Comparison of ENCODE assay signal across 27 cellular contexts in genomic region chr1:108801101-108801500, GRCh38. TPM values are rescaled to one million over a fixed set of nuclear protein-coding genes. Genes with fewer than 3 reads are reported as not detected.
A peak's percentile ranks its signal among the peaks of the same experiment; 100 is the strongest.
DNase-seq lines count a peak whose midpoint lies in the region; ATAC-seq, FAIRE-seq and TF ChIP-seq lines count a peak whose summit lies in the region.
"Had no signal": no experiment of that assay in that cellular context is flagged by ENCODE, and none has a peak within 500 bp of the region (broad histone marks: within the 10 kb centered on the region; RNA-seq: fewer than 3 reads in every experiment).

No MANE protein-coding gene starts in this region.

- no peak for ATAC-seq in HepG2
- ATAC-seq in right lobe of liver, result no peak
- no peak for ATAC-seq in GM21360 (IDR thresholded peaks at IDR 0.05; ENCODE audit: unreplicated experiment)
- ATAC-seq: esophagus mucosa, T-cell had no signal

- H3K4me2 ChIP-seq in HepG2 (ENCODE audit: low read depth, low read length) (no peak overlapping the region), astrocyte (ENCODE audit: low read length) (peak overlapping the region; percentile 29)

- TF ChIP-seq CTCF in HepG2 (CRISPR knock-in tag; IDR thresholded peaks at IDR 0.05) (no peak), right lobe of liver (IDR thresholded peaks at IDR 0.05) (no peak), astrocyte (IDR thresholded peaks at IDR 0.05; ENCODE audit: insufficient read depth, low read depth, low read length) (no peak), fibroblast of villous mesenchyme (IDR thresholded peaks at IDR 0.05; ENCODE audit: insufficient read depth, low read depth, low read length) (no peak)

- TF ChIP-seq POLR2A in HepG2 (IDR thresholded peaks at IDR 0.05; ENCODE audit: insufficient read depth in 1 of 2, low read depth in 2 of 2, low read length in 2 of 2) (no peak), right lobe of liver (IDR thresholded peaks at IDR 0.05) (no peak), erythroblast (IDR thresholded peaks at IDR 0.05; ENCODE audit: low read length) (no peak)

- no peak overlapping the region for H3K27ac ChIP-seq in HepG2 (ENCODE audit: extremely low read length, insufficient read depth, low read length)
- H3K27ac ChIP-seq in right lobe of liver, result no peak overlapping the region
- H3K27ac ChIP-seq in astrocyte (ENCODE audit: low read depth, low read length), result no peak overlapping the region

- peaks cover 13% of the 10 kb centered on the region for H3K4me1 Mint-ChIP-seq in astrocyte (ENCODE audit: low read depth, unreplicated experiment)
- H3K4me1 Mint-ChIP-seq: CD4-positive, alpha-beta memory T cell; neural crest cell had no signal

- H3K27ac Mint-ChIP-seq in astrocyte (ENCODE audit: unreplicated experiment), result no peak overlapping the region
- H3K27ac Mint-ChIP-seq: type B pancreatic cell had no signal

- TF ChIP-seq EP300 in HepG2 (IDR thresholded peaks at IDR 0.05; ENCODE audit: low read depth in 2 of 2, low read length in 2 of 2) (no peak), HepG2 (CRISPR knock-in tag; IDR thresholded peaks at IDR 0.05; ENCODE audit: borderline replicate concordance) (no peak)

- H3K4me1 ChIP-seq in HepG2 (ENCODE audit: insufficient read depth, low read length), result peaks cover 18% of the 10 kb centered on the region
- H3K4me1 ChIP-seq in right lobe of liver, result no peaks in the 10 kb centered on the region
- peaks cover 8% of the 10 kb centered on the region for H3K4me1 ChIP-seq in astrocyte (ENCODE audit: insufficient read depth, low read length)

- no peaks in the 10 kb centered on the region for H3K36me3 Mint-ChIP-seq in astrocyte (ENCODE audit: low read depth, unreplicated experiment)

- H2AFZ ChIP-seq in HepG2 (ENCODE audit: low read length), result no peak overlapping the region
- H2AFZ ChIP-seq in astrocyte (ENCODE audit: low read depth, low read length), result no peak overlapping the region

- CTCF ChIA-PET in HepG2 (lab: Yijun Ruan, JAX; ENCODE audit: low intra/inter-chr PET ratio, low total read pairs), result no interaction called here

- H3K4me3 Mint-ChIP-seq in astrocyte (ENCODE audit: unreplicated experiment), result no peak overlapping the region
- H3K4me3 Mint-ChIP-seq: CD4-positive, alpha-beta memory T cell; neural crest cell; T-cell; type B pancreatic cell had no signal

- DNase-seq in HepG2 (ENCODE audit: low spot score) (no peak), right lobe of liver (no peak), astrocyte (ENCODE audit: low read depth) (peak; percentile 27), fibroblast of villous mesenchyme (ENCODE audit: low read depth) (peak; percentile 27), erythroblast (lab: John Stamatoyannopoulos, UW) (no peak), UCSD-AML1 (lab: John Stamatoyannopoulos, UW; ENCODE audit: unreplicated experiment) (no peak), NCI-H2171 treated with DMSO at 0.1 percent for 48 hours (lab: John Stamatoyannopoulos, UW) (no peak)
- DNase-seq: ACHN; activated effector memory CD4-positive, alpha-beta T cell treated with anti-CD3 and anti-CD28 coated beads, Interleukin-2, amount 50 U/mL, for 16 hours; aorta; CD4-positive, alpha-beta memory T cell; cortex of kidney; DND-41; hippocampal formation; kidney glomerular epithelial cell; mesendoderm; MM.1S; NCI-H187 treated with DMSO at 0.1 percent for 48 hours; NCI-H446 treated with DMSO at 0.1 percent for 48 hours; retina; stimulated activated naive CD4-positive, alpha-beta T cell treated with Interleukin-2 at 50 U/mL for 16 hours; T-cell had no signal

- TF ChIP-seq RAD21 in HepG2 (CRISPR knock-in tag; IDR thresholded peaks at IDR 0.05), result no peak

- H3K9me3 Mint-ChIP-seq in astrocyte (ENCODE audit: unreplicated experiment), result no peaks in the 10 kb centered on the region
- H3K9me3 Mint-ChIP-seq: CD4-positive, alpha-beta memory T cell; neural crest cell; T-cell; type B pancreatic cell had no signal

- no TSS peak for BruUV-seq in HepG2 (replicated peaks; lab: Mats Ljungman, UMichigan)

- FAIRE-seq in HepG2 (lab: Jason Lieb, UNC), result no peak
- no peak for FAIRE-seq in astrocyte (lab: Jason Lieb, UNC)

- H3K27me3 ChIP-seq in HepG2 (ENCODE audit: control insufficient read depth in 1 of 2, insufficient read depth in 2 of 2, low read length in 2 of 2) (no peaks in the 10 kb centered on the region), right lobe of liver (no peaks in the 10 kb centered on the region), astrocyte (ENCODE audit: insufficient read depth, low read length) (no peaks in the 10 kb centered on the region)

- intact Hi-C loops in HepG2 (cut with micrococcal nuclease; ENCODE audit: unreplicated experiment), result no loop called here
- intact Hi-C loops in right lobe of liver (cut with DNase I), result no loop called here

- H3K9ac ChIP-seq in HepG2 (ENCODE audit: insufficient read depth, low read depth, low read length), result no peak overlapping the region
- no peak overlapping the region for H3K9ac ChIP-seq in astrocyte (ENCODE audit: low read length)

- H3K79me2 ChIP-seq in HepG2 (ENCODE audit: insufficient read depth, low read length) (no peaks in the 10 kb centered on the region), astrocyte (ENCODE audit: insufficient read depth, low read length) (no peaks in the 10 kb centered on the region)

- H4K20me1 ChIP-seq in HepG2 (ENCODE audit: insufficient read depth, low read length) (no peaks in the 10 kb centered on the region), astrocyte (ENCODE audit: insufficient read depth, low read length) (no peaks in the 10 kb centered on the region)

- H3K9me3 ChIP-seq in HepG2 (ENCODE audit: low read length) (no peaks in the 10 kb centered on the region), right lobe of liver (no peaks in the 10 kb centered on the region), astrocyte (ENCODE audit: insufficient read depth, low read depth, low read length) (no peaks in the 10 kb centered on the region)

- no peaks in the 10 kb centered on the region for H3K27me3 Mint-ChIP-seq in astrocyte (ENCODE audit: low read depth, unreplicated experiment)
- H3K27me3 Mint-ChIP-seq: CD4-positive, alpha-beta memory T cell; T-cell; type B pancreatic cell had no signal

- H3K4me3 ChIP-seq in HepG2 (replicated peaks in 1 of 3; ENCODE audit: insufficient read depth in 1 of 3, low read depth in 2 of 3, low read length in 3 of 3) (no peak overlapping the region), right lobe of liver (no peak overlapping the region), astrocyte (ENCODE audit: insufficient read depth, low read depth, low read length) (no peak overlapping the region), fibroblast of villous mesenchyme (ENCODE audit: low read depth, low read length) (no peak overlapping the region)

- POLR2A ChIA-PET in HepG2 (lab: Yijun Ruan, JAX), result no interaction called here

- peaks cover 4 to 19% of the 10 kb centered on the region in 2 experiments; a peak in 3 of 5 replicates for H3K36me3 ChIP-seq in HepG2 (replicated peaks in 1 of 2; ENCODE audit: control insufficient read depth in 1 of 2, insufficient read depth in 2 of 2, low read length in 2 of 2)
- peaks cover 3 to 37% (median 5%) of the 10 kb centered on the region in 4 donors for H3K36me3 ChIP-seq in right lobe of liver
- peaks cover 28% of the 10 kb centered on the region for H3K36me3 ChIP-seq in astrocyte (ENCODE audit: insufficient read depth, low read length)

- in situ Hi-C loops in HepG2 (cut with HindIII; ENCODE audit: extremely low pct_ligation_motif_present, low pct_unique_long_range_greater_than_20kb), result no loop called here

RNA-seq across cellular contexts. Expression of gene STXBP3, which starts 54.6 kb away (rescaled TPM):
- total RNA-seq in HepG2 (2016; rRNA removed; fragmentation: Illumina TruSeq; extraction: Trizol), result 20.8 and 31.6 TPM in 2 replicates
- total RNA-seq in HepG2 (2016; cell fraction: cytosol; rRNA removed; fragmentation: Illumina TruSeq; extraction: Trizol; ENCODE audit: low read depth), result 2.4 and 2.8 TPM in 2 replicates
- total RNA-seq in HepG2 (2016; cell fraction: insoluble cytoplasmic fraction; rRNA removed; fragmentation: Illumina TruSeq; extraction: Trizol), result 24.7 and 30.2 TPM in 2 replicates
- 4.7 and 7.3 TPM in 2 replicates for total RNA-seq in HepG2 (2016; cell fraction: membrane; rRNA removed; fragmentation: Illumina TruSeq; extraction: Trizol)
- total RNA-seq in HepG2 (2016; cell fraction: nucleus; rRNA removed; fragmentation: Illumina TruSeq; extraction: Trizol), result 25.5 and 31.7 TPM in 2 replicates
- polyA plus RNA-seq in HepG2 (2011; rRNA removed), result 11.2 and 13.0 TPM in 2 replicates
- 3.6 and 7.5 TPM in 2 replicates for polyA plus RNA-seq in HepG2 (2011; cell fraction: cytosol; rRNA removed)
- 5.4 and 9.0 TPM in 2 replicates for polyA plus RNA-seq in HepG2 (2011; cell fraction: nucleus; rRNA removed)
- polyA plus RNA-seq in HepG2 (2012), result 18.2 and 24.4 TPM in 2 replicates
- polyA plus RNA-seq in HepG2 (2016; cell fraction: cytosol; fragmentation: Illumina TruSeq; extraction: Trizol; ENCODE audit: low read depth), result 0.51 and 0.74 TPM in 2 replicates
- 26.4 and 31.6 TPM in 2 replicates for polyA plus RNA-seq in HepG2 (2016; cell fraction: insoluble cytoplasmic fraction; fragmentation: Illumina TruSeq; extraction: Trizol; ENCODE audit: low read depth)
- 1.9 and 2.1 TPM in 2 replicates for polyA plus RNA-seq in HepG2 (2016; cell fraction: membrane; fragmentation: Illumina TruSeq; extraction: Trizol; ENCODE audit: low read depth)
- polyA plus RNA-seq in HepG2 (2016; cell fraction: nucleus; fragmentation: Illumina TruSeq; extraction: Trizol; ENCODE audit: insufficient read depth, low read depth), result 30.6 and 30.8 TPM in 2 replicates
- 4.5 and 11.2 TPM in 2 replicates for polyA minus RNA-seq in HepG2 (2011; rRNA and poly(A)+ RNA removed; ENCODE audit: low replicate concordance)
- polyA minus RNA-seq in HepG2 (2011; cell fraction: cytosol; rRNA and poly(A)+ RNA removed), result 10.1 and 13.0 TPM in 2 replicates
- polyA minus RNA-seq in HepG2 (2011; cell fraction: nucleus; rRNA and poly(A)+ RNA removed), result 53.0 and 78.4 TPM in 2 replicates
- 10 to 100 TPM; 15.3 to 32.2 (median 22.3) TPM for total RNA-seq in right lobe of liver
- 38.9 and 48.5 TPM in 2 replicates for total RNA-seq in astrocyte
- 39.9 and 79.5 TPM in 2 replicates for total RNA-seq in fibroblast of villous mesenchyme

RNA-seq across cellular contexts. Expression of gene AKNAD1, which starts 55.8 kb away (rescaled TPM):
- not detected in 2 replicates for total RNA-seq in HepG2 (2016; rRNA removed; fragmentation: Illumina TruSeq; extraction: Trizol)
- not detected in 2 replicates for total RNA-seq in HepG2 (2016; cell fraction: cytosol; rRNA removed; fragmentation: Illumina TruSeq; extraction: Trizol; ENCODE audit: low read depth)
- not detected in 2 replicates for total RNA-seq in HepG2 (2016; cell fraction: insoluble cytoplasmic fraction; rRNA removed; fragmentation: Illumina TruSeq; extraction: Trizol)
- total RNA-seq in HepG2 (2016; cell fraction: membrane; rRNA removed; fragmentation: Illumina TruSeq; extraction: Trizol), result not detected in 2 replicates
- total RNA-seq in HepG2 (2016; cell fraction: nucleus; rRNA removed; fragmentation: Illumina TruSeq; extraction: Trizol), result not detected in 2 replicates
- polyA plus RNA-seq in HepG2 (2011; rRNA removed), result not detected in 2 replicates
- polyA plus RNA-seq in HepG2 (2011; cell fraction: cytosol; rRNA removed), result not detected in 2 replicates
- polyA plus RNA-seq in HepG2 (2011; cell fraction: nucleus; rRNA removed), result not detected in 2 replicates
- polyA plus RNA-seq in HepG2 (2012), result not detected in 2 replicates
- not detected in 2 replicates for polyA plus RNA-seq in HepG2 (2016; cell fraction: cytosol; fragmentation: Illumina TruSeq; extraction: Trizol; ENCODE audit: low read depth)
- not detected in 2 replicates for polyA plus RNA-seq in HepG2 (2016; cell fraction: insoluble cytoplasmic fraction; fragmentation: Illumina TruSeq; extraction: Trizol; ENCODE audit: low read depth)
- polyA plus RNA-seq in HepG2 (2016; cell fraction: membrane; fragmentation: Illumina TruSeq; extraction: Trizol; ENCODE audit: low read depth), result not detected in 2 replicates
- polyA plus RNA-seq in HepG2 (2016; cell fraction: nucleus; fragmentation: Illumina TruSeq; extraction: Trizol; ENCODE audit: insufficient read depth, low read depth), result not detected in 2 replicates
- polyA minus RNA-seq in HepG2 (2011; rRNA and poly(A)+ RNA removed; ENCODE audit: low replicate concordance), result 0.09 TPM in 1 of 2 replicates, not detected in the other
- polyA minus RNA-seq in HepG2 (2011; cell fraction: cytosol; rRNA and poly(A)+ RNA removed), result not detected in 2 replicates
- polyA minus RNA-seq in HepG2 (2011; cell fraction: nucleus; rRNA and poly(A)+ RNA removed), result 1.0 TPM in 1 of 2 replicates, not detected in the other
- not detected for total RNA-seq in right lobe of liver
- not detected in 2 replicates for total RNA-seq in astrocyte
- total RNA-seq in fibroblast of villous mesenchyme, result 0.86 and 1.6 TPM in 2 replicates
- total RNA-seq: activated CD8-positive, alpha-beta memory T cell treated with anti-CD3 and anti-CD28 coated beads for 36 hours; CD4-positive, alpha-beta memory T cell; T-cell had no signal
- polyA plus RNA-seq: aorta; CD4-positive, alpha-beta memory T cell had no signal

Comparison
In these comparisons a context has a peak if more than half of its experiments do, and no peak if none do; other contexts are left out.
1. DNase-seq: peak in astrocyte (single experiment) and fibroblast of villous mesenchyme (single experiment); none in HepG2 (single experiment), right lobe of liver (0 of 3), erythroblast (0 of 2), UCSD-AML1 (single experiment) and NCI-H2171 treated with DMSO at 0.1 percent for 48 hours (single experiment).